8 cellular contexts compared by ENCODE assay signal in genomic region chr15:41512512-41513281, GRCh38. TPM values are rescaled to one million over a fixed set of nuclear protein-coding genes. Genes with fewer than 3 reads are reported as not detected.
DNase-seq lines count a peak whose midpoint lies in the region; ATAC-seq, FAIRE-seq and TF ChIP-seq lines count a peak whose summit lies in the region.

No MANE protein-coding gene starts in this region.

- FAIRE-seq in kidney (lab: Jason Lieb, UNC), result no peak

- H3K9me3 Mint-ChIP-seq in activated naive CD8-positive, alpha-beta T cell (ENCODE audit: low read depth), result no peaks in the 10 kb centered on the region
- no peaks in the 10 kb centered on the region for H3K9me3 Mint-ChIP-seq in stimulated activated naive CD8-positive, alpha-beta T cell treated with anti-CD3 and anti-CD28 coated beads, Interleukin-15, amount 100 ng/mL, for 72 hours

- peaks cover 24% of the 10 kb centered on the region for H3K4me1 Mint-ChIP-seq in activated naive CD8-positive, alpha-beta T cell (ENCODE audit: low read depth)
- peaks cover 28% of the 10 kb centered on the region for H3K4me1 Mint-ChIP-seq in stimulated activated naive CD8-positive, alpha-beta T cell treated with anti-CD3 and anti-CD28 coated beads, Interleukin-15, amount 100 ng/mL, for 72 hours

- ATAC-seq in HG03460 (IDR thresholded peaks at IDR 0.05; ENCODE audit: unreplicated experiment), result peak; percentile 55
- peak; percentile 54 for ATAC-seq in stimulated activated naive CD8-positive, alpha-beta T cell treated with anti-CD3 and anti-CD28 coated beads, Interleukin-15, amount 100 ng/mL, for 72 hours

- peak overlapping the region; percentile 77 for H3K4me3 Mint-ChIP-seq in activated naive CD8-positive, alpha-beta T cell
- peak overlapping the region; percentile 68 to 90 for H3K4me3 Mint-ChIP-seq in stimulated activated naive CD8-positive, alpha-beta T cell treated with anti-CD3 and anti-CD28 coated beads, Interleukin-15, amount 100 ng/mL, for 72 hours

- H3K4me3 ChIP-seq in AG10803 (ENCODE audit: low read length), result peak overlapping the region; percentile 27
- H3K4me3 ChIP-seq in kidney (ENCODE audit: low read length in 2 of 2), result peak overlapping the region; percentile 3 to 46

- no peak overlapping the region for H3K27ac Mint-ChIP-seq in activated naive CD8-positive, alpha-beta T cell
- peak overlapping the region in 1 of 2 donors; percentile 83 for H3K27ac Mint-ChIP-seq in stimulated activated naive CD8-positive, alpha-beta T cell treated with anti-CD3 and anti-CD28 coated beads, Interleukin-15, amount 100 ng/mL, for 72 hours

- TF ChIP-seq CTCF in AG10803 (conservative IDR thresholded peaks at IDR 0.05; ENCODE audit: low read length) (no peak), kidney (IDR thresholded peaks at IDR 0.05; ENCODE audit: borderline replicate concordance, extremely low read depth, insufficient read depth) (no peak)

- H3K36me3 ChIP-seq in kidney (ENCODE audit: control insufficient read depth in 1 of 2, insufficient read depth in 2 of 2, low read length in 2 of 2), result no peaks in the 10 kb centered on the region

- no peaks in the 10 kb centered on the region for H3K36me3 Mint-ChIP-seq in activated naive CD8-positive, alpha-beta T cell

- DNase-seq in AG10803 (ENCODE audit: low read depth) (no peak), kidney (no peak), NCI-H2227 (lab: John Stamatoyannopoulos, UW; ENCODE audit: unreplicated experiment) (no peak), 8988T (no peak), A172 (ENCODE audit: low spot score) (no peak)
- DNase-seq in stimulated activated naive CD8-positive, alpha-beta T cell treated with anti-CD3 and anti-CD28 coated beads, Interleukin-15, amount 100 ng/mL, for 72 hours, result no peak

- no peak overlapping the region for H3K27ac ChIP-seq in kidney (ENCODE audit: low read depth in 2 of 2, low read length in 2 of 2)

- H3K9ac ChIP-seq in kidney (ENCODE audit: low read length in 2 of 2), result no peak overlapping the region

- H3K4me1 ChIP-seq in kidney (ENCODE audit: control insufficient read depth in 1 of 2, insufficient read depth in 1 of 2, low read depth in 1 of 2, low read length in 2 of 2), result peaks cover 0 to 18% of the 10 kb centered on the region in 2 donors

- no peaks in the 10 kb centered on the region for H3K9me3 ChIP-seq in kidney (ENCODE audit: control insufficient read depth in 1 of 2, low read length in 2 of 2)

- intact Hi-C loops in kidney (cut with DNase I), result no loop called here

- H3K27me3 Mint-ChIP-seq in activated naive CD8-positive, alpha-beta T cell, result peaks cover 7% of the 10 kb centered on the region
- peaks cover 47% of the 10 kb centered on the region for H3K27me3 Mint-ChIP-seq in stimulated activated naive CD8-positive, alpha-beta T cell treated with anti-CD3 and anti-CD28 coated beads, Interleukin-15, amount 100 ng/mL, for 72 hours

RNA-seq across cellular contexts. Expression of gene LTK, which starts 0.9 kb away (rescaled TPM):
- 0.91 TPM for total RNA-seq in kidney
- 6.7 TPM for polyA plus RNA-seq in kidney (ENCODE audit: insufficient read depth, low read depth, low replicate concordance)
- 4.3 and 5.2 TPM in 2 replicates for total RNA-seq in A172 (2014; rRNA removed; shearing (Covaris generic))

RNA-seq across cellular contexts. Expression of gene ITPKA, which starts 19.0 kb away (rescaled TPM):
- total RNA-seq in kidney, result 0.66 TPM
- polyA plus RNA-seq in kidney (ENCODE audit: insufficient read depth, low read depth, low replicate concordance), result not detected
- total RNA-seq in A172 (2014; rRNA removed; shearing (Covaris generic)), result 15.5 and 17.3 TPM in 2 replicates

RNA-seq across cellular contexts. Expression of gene RPAP1, which starts 31.4 kb away (rescaled TPM):
- total RNA-seq in kidney, result 35.4 TPM
- 8.0 TPM for polyA plus RNA-seq in kidney (ENCODE audit: insufficient read depth, low read depth, low replicate concordance)
- 15.4 and 23.6 TPM in 2 replicates for total RNA-seq in A172 (2014; rRNA removed; shearing (Covaris generic))

RNA-seq across cellular contexts. Expression of gene TYRO3, which starts 46.3 kb away (rescaled TPM):
- 2.5 TPM for total RNA-seq in kidney
- 46.5 TPM for polyA plus RNA-seq in kidney (ENCODE audit: insufficient read depth, low read depth, low replicate concordance)
- 10.7 and 22.2 TPM in 2 replicates for total RNA-seq in A172 (2014; rRNA removed; shearing (Covaris generic))
